7 cellular contexts compared by ENCODE assay signal in the genomic region with DNA sequence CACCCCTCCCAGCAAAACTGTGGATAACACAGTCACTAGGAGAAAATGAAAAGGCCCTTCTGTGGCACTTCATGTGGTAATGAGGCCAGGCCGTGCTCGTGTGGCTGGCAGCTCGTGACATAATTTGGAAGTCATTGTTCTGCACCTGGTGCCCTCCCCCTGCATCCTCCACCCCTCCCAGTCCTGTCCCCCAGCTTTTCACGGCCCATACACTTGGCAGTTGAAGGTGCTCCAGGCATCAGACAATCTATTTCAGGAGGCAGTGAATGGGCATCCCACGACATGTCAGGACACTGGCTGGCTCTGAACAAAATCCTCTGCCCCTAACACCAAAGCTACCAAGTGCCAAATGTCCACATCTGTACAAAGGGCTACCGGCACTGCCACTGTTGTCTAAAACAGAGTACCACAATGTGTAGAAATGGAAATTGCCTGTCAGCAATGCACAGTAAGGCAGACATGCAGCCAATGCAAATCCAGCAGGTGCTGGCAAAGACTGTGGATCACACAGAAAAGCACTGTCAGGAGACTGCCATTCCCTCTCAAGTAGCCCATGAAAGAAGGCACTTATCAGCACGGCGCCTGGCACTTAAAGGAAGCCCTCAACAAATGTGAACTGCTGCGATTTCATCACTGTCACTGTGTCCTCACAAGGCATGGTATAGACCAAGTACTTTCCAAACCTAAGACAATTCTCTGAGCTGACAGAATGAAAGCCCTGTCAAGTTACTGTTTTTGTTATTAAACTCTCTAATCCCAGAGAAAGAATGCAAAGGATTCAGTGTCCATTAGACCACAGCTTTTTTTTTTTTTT. TPM values are rescaled to one million over a fixed set of nuclear protein-coding genes. Genes with fewer than 3 reads are reported as not detected.
DNase-seq lines count a peak whose midpoint lies in the region; ATAC-seq, FAIRE-seq and TF ChIP-seq lines count a peak whose summit lies in the region.

No MANE protein-coding gene starts in this region.

- POLR2A ChIA-PET in K562 (lab: Yijun Ruan, JAX): interaction anchor here (0.6 to 4.8 kb wide), 12 partner anchors 7 to 120 kb away, joined by 3 to 33 read pairs (median 4); no protein-coding TSS in a partner anchor

- no peaks in the 10 kb centered on the region for H3K9me3 ChIP-seq in K562 (replicated peaks; ENCODE audit: control insufficient read depth, insufficient read depth, low read depth, low read length)
- no peaks in the 10 kb centered on the region for H3K9me3 ChIP-seq in stomach smooth muscle (ENCODE audit: control insufficient read depth in 2 of 2, low read length in 2 of 2)

- ATAC-seq in HG03108 (IDR thresholded peaks at IDR 0.05; ENCODE audit: unreplicated experiment) (peak; percentile 9), K562 (no peak)

- H3K27me3 ChIP-seq in K562 (ENCODE audit: control insufficient read depth in 2 of 2, insufficient read depth in 2 of 2, low read length in 2 of 2) (no peaks in the 10 kb centered on the region), layer of hippocampus (ENCODE audit: control insufficient read depth, insufficient read depth, low read length) (no peaks in the 10 kb centered on the region), stomach smooth muscle (ENCODE audit: control insufficient read depth in 1 of 2, insufficient read depth in 2 of 2, low read length in 2 of 2) (no peaks in the 10 kb centered on the region)

- intact Hi-C loops in K562 (cut with micrococcal nuclease): loop anchor here (2.0 to 5.0 kb wide), 3 partner anchors 37 to 129 kb away; a partner anchor contains a TSS

- BruUV-seq in K562 (replicated peaks; lab: Mats Ljungman, UMichigan): no TSS peak

- H3K4me2 ChIP-seq in K562 (ENCODE audit: insufficient read depth, low read length): peak overlapping the region; percentile 75

- in situ Hi-C loops in K562 (cut with MboI): no loop called here

- DNase-seq in GM12892 (ENCODE audit: insufficient read length) (no peak), NCI-H774 (lab: John Stamatoyannopoulos, UW) (peak; percentile 30), K562 (ENCODE audit: extremely low read depth in 1 of 4, low spot score in 3 of 4) (peak in 1 of 4 experiments; percentile 44), NK-92 (lab: John Stamatoyannopoulos, UW; ENCODE audit: unreplicated experiment) (no peak)

- no peaks in the 10 kb centered on the region for H3K9me1 ChIP-seq in K562 (ENCODE audit: control insufficient read depth, insufficient read depth, low read length)

- H3K4me3 ChIP-seq in K562: peak overlapping the region; percentile 8; the same call in 1 of the 2 replicates
- H3K4me3 ChIP-seq in stomach smooth muscle (ENCODE audit: low read length in 2 of 2): peak overlapping the region in 1 of 2 donors; percentile 62

- H3K36me3 ChIP-seq in K562 (ENCODE audit: control insufficient read depth, insufficient read depth, low read length): peaks cover 57% of the 10 kb centered on the region
- H3K36me3 ChIP-seq in stomach smooth muscle (ENCODE audit: control insufficient read depth in 2 of 2, insufficient read depth in 2 of 2, low read length in 2 of 2): peaks cover 0 to 4% of the 10 kb centered on the region in 2 donors

- no peak for TF ChIP-seq CTCF in K562 (IDR thresholded peaks at IDR 0.05 in 2 of 3, conservative IDR thresholded peaks at IDR 0.05 in 1 of 3; ENCODE audit: insufficient read depth in 2 of 3, low read depth in 1 of 3, low read length in 3 of 3)

- peak; percentile 46 for FAIRE-seq in GM12892 (lab: Jason Lieb, UNC)
- no peak for FAIRE-seq in K562 (lab: Jason Lieb, UNC)

- CTCF ChIA-PET in K562 (lab: Yijun Ruan, JAX; ENCODE audit: low intra/inter-chr PET ratio): no interaction called here

- peaks cover 47 to 83% of the 10 kb centered on the region in 2 experiments for H3K4me1 ChIP-seq in K562 (replicated peaks in 1 of 2; ENCODE audit: control insufficient read depth in 2 of 2, insufficient read depth in 2 of 2, low read length in 2 of 2)
- peaks cover 61% of the 10 kb centered on the region for H3K4me1 ChIP-seq in stomach smooth muscle (ENCODE audit: control insufficient read depth, insufficient read depth, low read length)

- TF ChIP-seq RAD21 in K562 (CRISPR knock-in tag; conservative IDR thresholded peaks at IDR 0.05 in 1 of 2, IDR thresholded peaks at IDR 0.05 in 1 of 2): no peak

- H3K27ac ChIP-seq in K562 (ENCODE audit: extremely low read depth, low read depth, low read length) (peak overlapping the region; percentile 99), layer of hippocampus (ENCODE audit: low read depth, low read length) (peak overlapping the region; percentile 92), stomach smooth muscle (ENCODE audit: low read length) (peak overlapping the region; percentile 99)

- TF ChIP-seq EP300 in K562 (IDR thresholded peaks at IDR 0.05; ENCODE audit: low read length): no peak

- TF ChIP-seq POLR2A in GM12892 (IDR thresholded peaks at IDR 0.05; ENCODE audit: low read depth, low read length) (no peak), K562 (conservative IDR thresholded peaks at IDR 0.05) (no peak)

- H4K20me1 ChIP-seq in K562 (replicated peaks; ENCODE audit: control insufficient read depth, insufficient read depth, low read length): no peaks in the 10 kb centered on the region

- peaks cover 86% of the 10 kb centered on the region for H3K79me2 ChIP-seq in K562 (ENCODE audit: control insufficient read depth, insufficient read depth, low read length)

- 21% methylated on average over 9 of the region's 9 CpGs for WGBS in K562 (ENCODE audit: insufficient coverage, low coverage, missing lambda C conversion rate)

- H3K9ac ChIP-seq in K562 (ENCODE audit: insufficient read depth in 1 of 2, low read depth in 2 of 2, low read length in 2 of 2): peak overlapping the region; percentile 86 to 94
- H3K9ac ChIP-seq in stomach smooth muscle (ENCODE audit: low read length in 2 of 2): peak overlapping the region; percentile 56 to 88

- no peak overlapping the region; the same call in 1 of the 2 replicates for H2AFZ ChIP-seq in K562 (ENCODE audit: low read depth, low read length)

RNA-seq across cellular contexts. Expression of a gene that starts 39.1 kb away (rescaled TPM):
- polyA plus RNA-seq in GM12892 (2012; ENCODE audit: missing spikeins): 107 TPM
- 275 and 365 TPM in 2 replicates for total RNA-seq in K562 (2011; cell fraction: chromatin; rRNA removed; ENCODE audit: low replicate concordance)
- total RNA-seq in K562 (2011; cell fraction: nucleolus; rRNA removed): 109 and 134 TPM in 2 replicates
- 215 and 268 TPM in 2 replicates for total RNA-seq in K562 (2011; cell fraction: nucleoplasm; rRNA removed)
- 118 and 123 TPM in 2 replicates for total RNA-seq in K562 (2014; rRNA removed)
- total RNA-seq in K562 (2014; rRNA removed; fragmentation: Illumina TruSeq; extraction: Trizol): 154 and 166 TPM in 2 replicates
- 141 and 147 TPM in 2 replicates for total RNA-seq in K562 (2015; rRNA removed; fragmentation: Illumina TruSeq; extraction: Trizol)
- total RNA-seq in K562 (2021): 206 TPM in 2 replicates
- polyA plus RNA-seq in K562 (2011; rRNA removed): 265 and 280 TPM in 2 replicates
- 140 and 201 TPM in 2 replicates for polyA plus RNA-seq in K562 (2011; cell fraction: cytosol; rRNA removed)
- polyA plus RNA-seq in K562 (2011; cell fraction: nucleus; rRNA removed): 132 and 151 TPM in 2 replicates
- polyA plus RNA-seq in K562 (2012): 106 and 126 TPM in 2 replicates
- 142 and 159 TPM in 2 replicates for polyA plus RNA-seq in K562 (2014; fragmentation: Illumina TruSeq; extraction: Trizol)
- 10 to 100 TPM; 55.2 to 68.6 TPM for polyA plus RNA-seq in K562 (2014; fragmentation: Nextera tagmentation; extraction: Ambion mirVana)
- polyA plus RNA-seq in K562 (2014; rRNA removed): 125 and 150 TPM in 2 replicates
- polyA minus RNA-seq in K562 (2011; rRNA and poly(A)+ RNA removed): 667 and 775 TPM in 2 replicates
- 210 and 245 TPM in 2 replicates for polyA minus RNA-seq in K562 (2011; cell fraction: cytosol; rRNA and poly(A)+ RNA removed)
- polyA minus RNA-seq in K562 (2011; cell fraction: nucleus; rRNA and poly(A)+ RNA removed): 85.0 and 160 TPM in 2 replicates

RNA-seq across cellular contexts. Expression of a gene that starts 58.5 kb away (rescaled TPM):
- polyA plus RNA-seq in GM12892 (2012; ENCODE audit: missing spikeins): 18.3 TPM
- total RNA-seq in K562 (2011; cell fraction: chromatin; rRNA removed; ENCODE audit: low replicate concordance): 0.35 and 0.79 TPM in 2 replicates
- total RNA-seq in K562 (2011; cell fraction: nucleolus; rRNA removed): 1.1 and 1.5 TPM in 2 replicates
- total RNA-seq in K562 (2011; cell fraction: nucleoplasm; rRNA removed): 0.59 and 0.69 TPM in 2 replicates
- total RNA-seq in K562 (2014; rRNA removed): 1.7 and 3.4 TPM in 2 replicates
- total RNA-seq in K562 (2014; rRNA removed; fragmentation: Illumina TruSeq; extraction: Trizol): 0.54 and 0.76 TPM in 2 replicates
- total RNA-seq in K562 (2015; rRNA removed; fragmentation: Illumina TruSeq; extraction: Trizol): 10.2 TPM in 2 replicates
- 2.2 and 2.5 TPM in 2 replicates for total RNA-seq in K562 (2021)
- polyA plus RNA-seq in K562 (2011; rRNA removed): 1.4 and 1.6 TPM in 2 replicates
- polyA plus RNA-seq in K562 (2011; cell fraction: cytosol; rRNA removed): 1.9 and 6.8 TPM in 2 replicates
- polyA plus RNA-seq in K562 (2011; cell fraction: nucleus; rRNA removed): 0.60 and 0.92 TPM in 2 replicates
- 9.4 and 9.9 TPM in 2 replicates for polyA plus RNA-seq in K562 (2012)
- polyA plus RNA-seq in K562 (2014; fragmentation: Illumina TruSeq; extraction: Trizol): 3.3 and 3.9 TPM in 2 replicates
- polyA plus RNA-seq in K562 (2014; fragmentation: Nextera tagmentation; extraction: Ambion mirVana): under 1 TPM; 0.22 to 0.34 TPM
- 1.2 and 2.8 TPM in 2 replicates for polyA plus RNA-seq in K562 (2014; rRNA removed)
- polyA minus RNA-seq in K562 (2011; rRNA and poly(A)+ RNA removed): 0.48 and 1.1 TPM in 2 replicates
- 0.91 and 0.95 TPM in 2 replicates for polyA minus RNA-seq in K562 (2011; cell fraction: cytosol; rRNA and poly(A)+ RNA removed)
- 0.27 and 0.44 TPM in 2 replicates for polyA minus RNA-seq in K562 (2011; cell fraction: nucleus; rRNA and poly(A)+ RNA removed)
